22 cellular contexts compared by ENCODE assay signal in genomic region chr4:88518911-88519310, GRCh38. TPM values are rescaled to one million over a fixed set of nuclear protein-coding genes. Genes with fewer than 3 reads are reported as not detected.
A peak's percentile ranks its signal among the peaks of the same experiment; 100 is the strongest.
DNase-seq lines count a peak whose midpoint lies in the region; ATAC-seq and TF ChIP-seq lines count a peak whose summit lies in the region.
"Had no signal": no experiment of that assay in that cellular context is flagged by ENCODE, and none has a peak within 500 bp of the region (broad histone marks: within the 10 kb centered on the region; RNA-seq: fewer than 3 reads in every experiment).

No MANE protein-coding gene starts in this region.

- no peak for TF ChIP-seq EP300 in tibial nerve (IDR thresholded peaks at IDR 0.05)

- no peak overlapping the region for H2BK12ac ChIP-seq in trophoblast cell (ENCODE audit: low read length)

- no peak overlapping the region for H2AFZ ChIP-seq in trophoblast cell (ENCODE audit: insufficient read depth, low read length, poor library complexity)
- H2AFZ ChIP-seq: GM23248 had no signal

- H3K4me1 ChIP-seq in trophoblast cell (ENCODE audit: control insufficient read depth in 1 of 2, insufficient read depth in 2 of 2, low read length in 2 of 2) (peaks cover 0 to 2% of the 10 kb centered on the region in 2 experiments), tibial nerve (peaks cover 0 to 25% (median 11%) of the 10 kb centered on the region in 4 donors)

- H3K4me2 ChIP-seq in trophoblast cell (ENCODE audit: low read length): no peak overlapping the region
- H3K4me2 ChIP-seq: BLaER1 had no signal

- no peak overlapping the region for H4K8ac ChIP-seq in trophoblast cell (ENCODE audit: low read depth, low read length)

- WGBS in trophoblast cell (ENCODE audit: extremely low coverage, insufficient coverage, insufficient read length): no CpG with 5 or more reads among the region's 6 CpGs
- WGBS in tibial nerve, 2 donors: 84 to 87% methylated on average over 6 of the region's 6 CpGs

- peak overlapping the region; percentile 44 for H3K27ac Mint-ChIP-seq in activated T-cell treated with anti-CD3 and anti-CD28 coated beads, Interleukin-2, amount 50 U/mL, for 24 hours
- H3K27ac Mint-ChIP-seq in activated T-cell treated with anti-CD3 and anti-CD28 coated beads, Interleukin-2, amount 50 U/mL, for 72 hours: no peak overlapping the region
- H3K27ac Mint-ChIP-seq: B cell; CD4-positive, CD25-positive, alpha-beta regulatory T cell; CD8-positive, alpha-beta T cell; H9; HFFc6 had no signal

- no peaks in the 10 kb centered on the region for H3K9me3 ChIP-seq in trophoblast cell (ENCODE audit: insufficient read depth, low read depth, low read length)
- H3K9me3 ChIP-seq in tibial nerve: no peaks in the 10 kb centered on the region
- H3K9me3 ChIP-seq: BLaER1, Caco-2 had no signal

- no peak overlapping the region for H4K12ac ChIP-seq in trophoblast cell (ENCODE audit: low read depth, low read length)

- H3K27ac ChIP-seq in trophoblast cell (ENCODE audit: low read depth, low read length) (peak overlapping the region; percentile 34), tibial nerve (no peak overlapping the region)
- H3K27ac ChIP-seq: 22Rv1, BLaER1, GM23248 had no signal

- no peak overlapping the region for H3K4me3 ChIP-seq in trophoblast cell (ENCODE audit: low read depth, low read length)
- H3K4me3 ChIP-seq in tibial nerve: no peak overlapping the region
- H3K4me3 ChIP-seq: BLaER1, GM12878, GM23248 had no signal

- no peak overlapping the region for H3K4ac ChIP-seq in trophoblast cell (ENCODE audit: low read depth, low read length)

- H3K36me3 ChIP-seq in trophoblast cell (ENCODE audit: control insufficient read depth in 1 of 2, insufficient read depth in 2 of 2, low read length in 2 of 2) (peaks cover 0 to 4% of the 10 kb centered on the region in 2 experiments), tibial nerve (peaks cover 0 to 32% (median 3%) of the 10 kb centered on the region in 3 donors)

- TF ChIP-seq CTCF in tibial nerve (IDR thresholded peaks at IDR 0.05): no peak

- H3K23ac ChIP-seq in trophoblast cell (ENCODE audit: low read length): no peak overlapping the region

- H3K79me2 ChIP-seq in trophoblast cell (ENCODE audit: control insufficient read depth, insufficient read depth, low read length, poor library complexity): peaks cover 6% of the 10 kb centered on the region

- no peak overlapping the region for H4K91ac ChIP-seq in trophoblast cell (ENCODE audit: low read depth, low read length)

- no peak for TF ChIP-seq POLR2A in tibial nerve (IDR thresholded peaks at IDR 0.05)

- DNase-seq in activated T-cell treated with anti-CD3 and anti-CD28 coated beads, Interleukin-2, amount 50 U/mL, for 24 hours: no peak
- no peak for DNase-seq in activated T-cell treated with anti-CD3 and anti-CD28 coated beads, Interleukin-2, amount 50 U/mL, for 72 hours
- peak; percentile 33 for DNase-seq in epidermal melanocyte (ENCODE audit: insufficient read length, low spot score)
- no peak for DNase-seq in trophoblast cell
- DNase-seq in NCI-H446 (lab: John Stamatoyannopoulos, UW): no peak
- no peak for DNase-seq in tibial nerve (ENCODE audit: low spot score in 2 of 2)
- DNase-seq in DMS79 treated with DMSO at 0.1 percent for 48 hours (lab: John Stamatoyannopoulos, UW): no peak
- DNase-seq in NCI-H1105 treated with DMSO at 0.1 percent for 48 hours (lab: John Stamatoyannopoulos, UW): no peak
- DNase-seq: Caco-2; CD4-positive, CD25-positive, alpha-beta regulatory T cell; CD8-positive, alpha-beta T cell; DMS153; EL; GDM1; GM23248; H9; HFFc6 had no signal

- peaks cover 6% of the 10 kb centered on the region for H3K79me1 ChIP-seq in trophoblast cell (ENCODE audit: low read length)

- no peaks in the 10 kb centered on the region for H3K27me3 ChIP-seq in trophoblast cell (ENCODE audit: insufficient read depth, low read length)
- no peaks in the 10 kb centered on the region for H3K27me3 ChIP-seq in tibial nerve
- H3K27me3 ChIP-seq: BLaER1 had no signal

- H3K9ac ChIP-seq in trophoblast cell (ENCODE audit: low read length): no peak overlapping the region
- H3K9ac ChIP-seq: BLaER1, GM23248 had no signal

- H2BK5ac ChIP-seq in trophoblast cell (ENCODE audit: low read depth, low read length, poor library complexity): no peak overlapping the region

- peaks cover 37% of the 10 kb centered on the region for H3K36me3 Mint-ChIP-seq in activated T-cell treated with anti-CD3 and anti-CD28 coated beads, Interleukin-2, amount 50 U/mL, for 24 hours (ENCODE audit: low read depth)
- H3K36me3 Mint-ChIP-seq in activated T-cell treated with anti-CD3 and anti-CD28 coated beads, Interleukin-2, amount 50 U/mL, for 72 hours (ENCODE audit: insufficient read depth in 2 of 2): peaks cover 3 to 8% of the 10 kb centered on the region in 2 donors
- H3K36me3 Mint-ChIP-seq: CD4-positive, CD25-positive, alpha-beta regulatory T cell had no signal

- no peaks in the 10 kb centered on the region for H3K27me3 Mint-ChIP-seq in activated T-cell treated with anti-CD3 and anti-CD28 coated beads, Interleukin-2, amount 50 U/mL, for 24 hours
- H3K27me3 Mint-ChIP-seq in activated T-cell treated with anti-CD3 and anti-CD28 coated beads, Interleukin-2, amount 50 U/mL, for 72 hours (ENCODE audit: low read depth): no peaks in the 10 kb centered on the region
- H3K27me3 Mint-ChIP-seq: B cell; CD4-positive, CD25-positive, alpha-beta regulatory T cell had no signal

- H3K14ac ChIP-seq in trophoblast cell (ENCODE audit: low read length): no peak overlapping the region

- no peak overlapping the region for H2AK5ac ChIP-seq in trophoblast cell (ENCODE audit: low read length)

- no peak overlapping the region for H3K18ac ChIP-seq in trophoblast cell (ENCODE audit: low read length)

- H2BK120ac ChIP-seq in trophoblast cell (ENCODE audit: insufficient read depth, low read length, poor library complexity): no peak overlapping the region

- no peaks in the 10 kb centered on the region for H3K9me3 Mint-ChIP-seq in activated T-cell treated with anti-CD3 and anti-CD28 coated beads, Interleukin-2, amount 50 U/mL, for 24 hours
- no peaks in the 10 kb centered on the region for H3K9me3 Mint-ChIP-seq in activated T-cell treated with anti-CD3 and anti-CD28 coated beads, Interleukin-2, amount 50 U/mL, for 72 hours
- H3K9me3 Mint-ChIP-seq: CD4-positive, CD25-positive, alpha-beta regulatory T cell; CD8-positive, alpha-beta T cell; H9; HFFc6 had no signal

- H3K4me1 Mint-ChIP-seq in activated T-cell treated with anti-CD3 and anti-CD28 coated beads, Interleukin-2, amount 50 U/mL, for 24 hours (ENCODE audit: low read depth): peaks cover 21% of the 10 kb centered on the region
- H3K4me1 Mint-ChIP-seq in activated T-cell treated with anti-CD3 and anti-CD28 coated beads, Interleukin-2, amount 50 U/mL, for 72 hours (ENCODE audit: low read depth): peaks cover 15% of the 10 kb centered on the region

- ATAC-seq in activated T-cell treated with anti-CD3 and anti-CD28 coated beads, Interleukin-2, amount 50 U/mL, for 72 hours (replicated peaks in 1 of 2): no peak
- ATAC-seq: CD8-positive, alpha-beta T cell; GM12878; HCT116 had no signal

- no peak overlapping the region for H3K4me3 Mint-ChIP-seq in activated T-cell treated with anti-CD3 and anti-CD28 coated beads, Interleukin-2, amount 50 U/mL, for 24 hours
- no peak overlapping the region for H3K4me3 Mint-ChIP-seq in activated T-cell treated with anti-CD3 and anti-CD28 coated beads, Interleukin-2, amount 50 U/mL, for 72 hours
- H3K4me3 Mint-ChIP-seq: B cell; CD4-positive, CD25-positive, alpha-beta regulatory T cell; CD8-positive, alpha-beta T cell; H9; HFFc6 had no signal

RNA-seq across cellular contexts. Expression of gene PYURF, which starts 4.7 kb away (rescaled TPM):
- total RNA-seq in activated T-cell treated with anti-CD3 and anti-CD28 coated beads, Interleukin-2, amount 50 U/mL, for 72 hours: 10 to 100 TPM; 56.1 to 59.3 TPM
- polyA plus RNA-seq in trophoblast cell (2013): 48.1 and 49.9 TPM in 2 replicates
- 100 to 1,000 TPM; 104 to 135 (median 105) TPM for total RNA-seq in tibial nerve
